22 cellular contexts compared by ENCODE assay signal in the genomic region with DNA sequence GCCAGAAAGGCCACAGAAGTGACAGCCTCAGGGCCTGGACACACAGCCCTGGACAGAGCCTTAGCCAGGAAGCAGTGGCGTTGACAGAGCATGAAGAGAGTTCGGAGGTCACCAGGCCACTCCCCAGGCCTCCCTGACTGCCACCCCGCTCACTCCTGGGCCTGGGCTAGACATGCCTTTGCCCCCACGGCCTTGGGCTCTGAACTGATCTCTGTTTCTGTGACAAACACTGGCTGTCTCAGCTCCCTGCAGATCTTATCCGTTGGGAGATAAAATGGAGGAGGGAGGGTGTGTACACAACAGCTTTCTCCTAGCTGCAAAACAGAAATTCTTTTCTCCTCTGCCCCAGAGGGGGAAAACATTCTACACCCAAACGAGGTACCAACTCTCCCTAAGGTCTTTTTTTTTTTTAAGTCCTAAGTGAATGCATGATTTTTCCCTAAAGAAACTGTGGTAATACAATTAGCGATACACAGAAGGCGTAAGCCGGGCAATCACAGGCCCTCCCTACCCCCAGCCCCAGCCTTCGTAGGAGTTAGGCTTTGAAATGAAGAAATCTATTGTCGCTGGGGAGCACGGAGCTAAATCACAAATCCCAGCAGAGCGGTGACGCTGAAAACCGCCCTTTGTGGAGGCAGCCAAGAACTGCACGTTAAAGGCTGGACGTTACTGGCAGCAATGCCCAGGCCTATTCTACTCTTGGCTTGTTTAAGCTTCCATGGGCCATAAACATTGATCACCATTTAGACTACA. TPM values are rescaled to one million over a fixed set of nuclear protein-coding genes. Genes with fewer than 3 reads are reported as not detected.
A peak's percentile ranks its signal among the peaks of the same experiment; 100 is the strongest.
DNase-seq lines count a peak whose midpoint lies in the region; ATAC-seq, FAIRE-seq and TF ChIP-seq lines count a peak whose summit lies in the region.
"Had no signal": no experiment of that assay in that cellular context is flagged by ENCODE, and none has a peak within 500 bp of the region (broad histone marks: within the 10 kb centered on the region; RNA-seq: fewer than 3 reads in every experiment).

No MANE protein-coding gene starts in this region.

- H3F3A ChIP-seq in smooth muscle cell (ENCODE audit: low read depth): no peaks in the 10 kb centered on the region

- no peak overlapping the region for H3K9ac ChIP-seq in smooth muscle cell (ENCODE audit: low read depth)

- ATAC-seq in GM18870 (IDR thresholded peaks at IDR 0.05; ENCODE audit: unreplicated experiment): no peak
- ATAC-seq: naive thymus-derived CD8-positive, alpha-beta T cell had no signal

- DNase-seq in GM12892 (ENCODE audit: insufficient read length): no peak
- peak; percentile 91 for DNase-seq in islet precursor cell
- DNase-seq in pons (ENCODE audit: low spot score): peak; percentile 86
- DNase-seq in smooth muscle cell (lab: John Stamatoyannopoulos, UW; ENCODE audit: unreplicated experiment): no peak
- DNase-seq in COLO668 (lab: John Stamatoyannopoulos, UW; ENCODE audit: unreplicated experiment): no peak
- DNase-seq in DMS153 (lab: John Stamatoyannopoulos, UW): no peak
- DNase-seq: activated CD8-positive, alpha-beta T cell treated with anti-CD3 and anti-CD28 coated beads for 36 hours; DND-41; foreskin melanocyte; kidney; naive thymus-derived CD8-positive, alpha-beta T cell; NCI-H2107; NK-92 treated with Interleukin-12 subunit alpha and Interleukin-12 subunit beta, amount 100 ng/mL, for 24 hours; spleen; thyroid gland had no signal

- peak; percentile 36 for FAIRE-seq in GM12892 (lab: Jason Lieb, UNC)
- FAIRE-seq: endometrium, GM12878, kidney, TTC549 had no signal

- H3K27ac ChIP-seq in angular gyrus (ENCODE audit: low read depth, low read length) (peak overlapping the region; percentile 92), smooth muscle cell (ENCODE audit: low read depth) (no peak overlapping the region)
- H3K27ac ChIP-seq: SJSA1, spleen, thyroid gland had no signal

- no peaks in the 10 kb centered on the region for H4K20me1 ChIP-seq in smooth muscle cell (ENCODE audit: low read depth)

- H3K9me3 ChIP-seq in smooth muscle cell (replicated peaks; ENCODE audit: low read depth): no peaks in the 10 kb centered on the region
- H3K9me3 ChIP-seq: breast epithelium, SJSA1, spleen, thyroid gland had no signal

- peaks cover 23% of the 10 kb centered on the region for H3K4me1 ChIP-seq in smooth muscle cell (ENCODE audit: low read depth)
- H3K4me1 ChIP-seq: breast epithelium, SJSA1, spleen, thyroid gland had no signal

- H2AFZ ChIP-seq in smooth muscle cell (ENCODE audit: low read depth): no peak overlapping the region

- H3K79me2 ChIP-seq in smooth muscle cell (ENCODE audit: low read depth): no peaks in the 10 kb centered on the region

- no peak for TF ChIP-seq CTCF in smooth muscle cell (IDR thresholded peaks at IDR 0.05; ENCODE audit: borderline replicate concordance, insufficient read depth, poor library complexity, severe bottlenecking)

- no peak overlapping the region for H3K4me2 ChIP-seq in smooth muscle cell

- H3K36me3 ChIP-seq in smooth muscle cell (ENCODE audit: low read depth): no peaks in the 10 kb centered on the region
- H3K36me3 ChIP-seq: breast epithelium, SJSA1, spleen, thyroid gland had no signal

- H3K27me3 ChIP-seq in smooth muscle cell (ENCODE audit: low read depth): no peaks in the 10 kb centered on the region
- H3K27me3 ChIP-seq: breast epithelium, SJSA1, spleen, thyroid gland had no signal

- 46% methylated on average over 17 of the region's 17 CpGs for WGBS in smooth muscle cell (ENCODE audit: low lambda C conversion rate)

- no peak overlapping the region for H3K4me3 ChIP-seq in smooth muscle cell
- H3K4me3 ChIP-seq: breast epithelium, GM12878, SJSA1, spleen, thyroid gland had no signal

- no peak for TF ChIP-seq POLR2A in GM12892 (IDR thresholded peaks at IDR 0.05; ENCODE audit: low read depth, low read length)

RNA-seq across cellular contexts. Expression of a gene that starts 45.0 kb away (rescaled TPM):
- polyA plus RNA-seq in GM12892 (2012; ENCODE audit: missing spikeins): 7.3 TPM
- 3.1 and 4.6 TPM in 2 replicates for total RNA-seq in smooth muscle cell
- 1.5 and 3.0 TPM in 2 replicates for polyA plus RNA-seq in smooth muscle cell

Comparison
In these comparisons a context has a peak if more than half of its experiments do, and no peak if none do; other contexts are left out.
1. DNase-seq: peak in islet precursor cell (single experiment) and pons (single experiment); none in GM12892 (single experiment), smooth muscle cell (single experiment), COLO668 (single experiment) and DMS153 (single experiment).